33 cellular contexts compared by ENCODE assay signal in the genomic region with DNA sequence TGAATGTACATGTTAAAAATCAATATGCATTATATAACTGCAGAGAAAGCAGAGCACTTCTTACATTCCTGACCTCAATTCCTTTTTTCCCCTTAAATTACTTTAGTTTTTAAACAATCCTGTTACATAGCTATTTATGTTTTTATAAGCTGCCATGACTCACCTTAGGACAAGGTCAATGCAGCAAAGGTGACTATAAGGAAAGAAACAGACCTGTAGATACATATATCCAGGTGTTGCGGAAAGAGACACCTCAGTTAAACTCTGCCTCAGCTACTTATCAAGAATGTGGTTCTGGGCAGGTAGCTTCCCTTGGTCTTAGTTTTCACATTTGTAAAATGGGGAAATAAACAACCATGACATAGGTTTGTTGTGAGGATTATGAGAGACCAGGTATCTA.
"Had no signal": no experiment of that assay in that cellular context is flagged by ENCODE, and none has a peak within 500 bp of the region (broad histone marks: within the 10 kb centered on the region; RNA-seq: fewer than 3 reads in every experiment).

No MANE protein-coding gene starts in this region.

- H3K9me3 ChIP-seq: adrenal gland, ascending aorta, body of pancreas, breast epithelium had no signal

- H3K36me3 ChIP-seq: adrenal gland, brain microvascular endothelial cell, breast epithelium had no signal

- H3K27ac ChIP-seq: adrenal gland, ascending aorta, body of pancreas, brain microvascular endothelial cell, breast epithelium, cardiac muscle cell had no signal

- H3K4me1 ChIP-seq: adrenal gland, ascending aorta, body of pancreas, breast epithelium had no signal

- H3K27me3 ChIP-seq: adrenal gland, ascending aorta, body of pancreas, brain microvascular endothelial cell, breast epithelium, cardiac muscle cell had no signal

- H3K4me3 ChIP-seq: adrenal gland, ascending aorta, body of pancreas, breast epithelium, cardiac muscle cell had no signal

- DNase-seq: activated effector memory CD4-positive, alpha-beta T cell treated with anti-CD3 and anti-CD28 coated beads, Interleukin-2, amount 50 U/mL, for 16 hours; activated effector memory CD4-positive, alpha-beta T cell treated with Interleukin-2 at 50 U/mL for 16 hours; activated gamma-delta T cell; activated gamma-delta T cell treated with Interleukin-2 at 50 U/mL for 16 hours; activated naive CD4-positive, alpha-beta T cell; activated naive CD4-positive, alpha-beta T cell treated with anti-CD3 and anti-CD28 coated beads for 36 hours; activated naive CD4-positive, alpha-beta T cell treated with anti-CD3 and anti-CD28 coated beads, Interleukin-2, amount 10 ng/mL, durations not matched to agents 7 days and 5 days; activated naive CD4-positive, alpha-beta T cell treated with anti-CD3 and anti-CD28 coated beads, Interleukin-2, amount 50 U/mL, for 16 hours; activated naive CD4-positive, alpha-beta T cell treated with Interleukin-2 at 50 U/mL for 16 hours; activated naive CD8-positive, alpha-beta T cell treated with anti-CD3 and anti-CD28 coated beads for 36 hours; activated naive CD8-positive, alpha-beta T cell treated with anti-CD3 and anti-CD28 coated beads, Interleukin-2, amount 10 ng/mL, durations not matched to agents 7 days and 5 days; activated naive CD8-positive, alpha-beta T cell treated with anti-CD3 and anti-CD28 coated beads, Interleukin-2, amount 50 U/mL, for 24 hours; activated T-cell treated with anti-CD3 and anti-CD28 coated beads for 4 hours; activated T-cell treated with anti-CD3 and anti-CD28 coated beads, Interleukin-2, amount 50 U/mL, for 1 hour; activated T-cell treated with anti-CD3 and anti-CD28 coated beads, Interleukin-2, amount 50 U/mL, for 24 hours; activated T-cell treated with anti-CD3 and anti-CD28 coated beads, Interleukin-2, amount 50 U/mL, for 4 hours; activated T-cell treated with anti-CD3 and anti-CD28 coated beads, Interleukin-2, amount 50 U/mL, for 48 hours; activated T-cell treated with anti-CD3 and anti-CD28 coated beads, Interleukin-2, amount 50 U/mL, for 72 hours; adrenal gland; amniotic stem cell; amygdala; anterior cingulate cortex; aorta; body of pancreas; brain microvascular endothelial cell; caudate nucleus; central memory CD4-positive, alpha-beta T cell; cerebellar nuclear complex had no signal

- ATAC-seq: activated naive CD4-positive, alpha-beta T cell treated with anti-CD3 and anti-CD28 coated beads, Interleukin-2, amount 50 U/mL, for 72 hours; activated naive CD8-positive, alpha-beta T cell treated with anti-CD3 and anti-CD28 coated beads, Interleukin-2, amount 50 U/mL, for 24 hours; activated T-cell treated with anti-CD3 and anti-CD28 coated beads, Interleukin-2, amount 50 U/mL, for 4 hours; activated T-cell treated with anti-CD3 and anti-CD28 coated beads, Interleukin-2, amount 50 U/mL, for 72 hours; activated T-helper 17 cell treated with anti-CD3 and anti-CD28 coated beads, Interleukin-2, amount 50 U/mL, for 72 hours; body of pancreas had no signal
